Comparison of ENCODE assay signal across 10 cellular contexts in genomic region chr15:95930659-95931375, GRCh38.
"Had no signal": no experiment of that assay in that cellular context is flagged by ENCODE, and none has a peak within 500 bp of the region (broad histone marks: within the 10 kb centered on the region; RNA-seq: fewer than 3 reads in every experiment).

No MANE protein-coding gene starts in this region.

- H3K36me3 ChIP-seq: brain microvascular endothelial cell, tibial nerve had no signal

- H3K27me3 Mint-ChIP-seq: dendritic cell treated with granulocyte-macrophage colony-stimulating factor and Interleukin-4, amounts not matched to agents 40 ng/mL and 50 ng/mL, for 4 days; memory B cell had no signal

- H3K9me3 ChIP-seq: tibial nerve had no signal

- H3K36me3 Mint-ChIP-seq: activated naive CD4-positive, alpha-beta T cell treated with anti-CD3 and anti-CD28 coated beads, Interleukin-2, amount 50 U/mL, for 72 hours; memory B cell; stimulated activated effector memory CD8-positive, alpha-beta T cell treated with anti-CD3 and anti-CD28 coated beads, Interleukin-12 subunit alpha, Interleukin-12 subunit beta, amount 100 ng/mL, for 72 hours had no signal

- H3K9me3 Mint-ChIP-seq: dendritic cell treated with granulocyte-macrophage colony-stimulating factor and Interleukin-4, amounts not matched to agents 40 ng/mL and 50 ng/mL, for 4 days; stimulated activated effector memory CD8-positive, alpha-beta T cell treated with anti-CD3 and anti-CD28 coated beads, Interleukin-12 subunit alpha, Interleukin-12 subunit beta, amount 100 ng/mL, for 72 hours had no signal

- H3K27ac Mint-ChIP-seq: activated naive CD4-positive, alpha-beta T cell treated with anti-CD3 and anti-CD28 coated beads, Interleukin-2, amount 50 U/mL, for 72 hours; dendritic cell treated with granulocyte-macrophage colony-stimulating factor and Interleukin-4, amounts not matched to agents 40 ng/mL and 50 ng/mL, for 4 days; memory B cell; stimulated activated effector memory CD8-positive, alpha-beta T cell treated with anti-CD3 and anti-CD28 coated beads, Interleukin-12 subunit alpha, Interleukin-12 subunit beta, amount 100 ng/mL, for 72 hours had no signal

- ATAC-seq: activated naive CD4-positive, alpha-beta T cell treated with anti-CD3 and anti-CD28 coated beads, Interleukin-2, amount 50 U/mL, for 72 hours; stimulated activated effector memory CD8-positive, alpha-beta T cell treated with anti-CD3 and anti-CD28 coated beads, Interleukin-12 subunit alpha, Interleukin-12 subunit beta, amount 100 ng/mL, for 72 hours had no signal

- H3K27me3 ChIP-seq: brain microvascular endothelial cell, tibial nerve had no signal

- H3K4me1 Mint-ChIP-seq: memory B cell had no signal

- H3K4me3 Mint-ChIP-seq: dendritic cell treated with granulocyte-macrophage colony-stimulating factor and Interleukin-4, amounts not matched to agents 40 ng/mL and 50 ng/mL, for 4 days; memory B cell; stimulated activated effector memory CD8-positive, alpha-beta T cell treated with anti-CD3 and anti-CD28 coated beads, Interleukin-12 subunit alpha, Interleukin-12 subunit beta, amount 100 ng/mL, for 72 hours had no signal

- DNase-seq: amniotic stem cell, brain microvascular endothelial cell, cerebellar nuclear complex, hippocampal formation, posterior cingulate gyrus had no signal

- H3K27ac ChIP-seq: brain microvascular endothelial cell, tibial nerve had no signal

- H3K4me3 ChIP-seq: tibial nerve had no signal
